1 cellular context compared by ENCODE assay signal in genomic region chr2:197674546-197674945, GRCh38.
TF ChIP-seq lines count a peak whose summit lies in the region.

No MANE protein-coding gene starts in this region.

TF ChIP-seq in GM23338, 12 proteins besides CTCF, POLR2A, EP300 and RAD21 (continued from another document):
- TF ChIP-seq NANOG (IDR thresholded peaks at IDR 0.05; ENCODE audit: borderline replicate concordance) (no peak), STAT1 (IDR thresholded peaks at IDR 0.05; ENCODE audit: unreplicated experiment) (no peak), REST (IDR thresholded peaks at IDR 0.05; ENCODE audit: unreplicated experiment) (no peak), EZH2 (IDR thresholded peaks at IDR 0.05; ENCODE audit: low read depth, unreplicated experiment) (no peak), JUNB (IDR thresholded peaks at IDR 0.05; ENCODE audit: unreplicated experiment) (no peak), ETS1 (IDR thresholded peaks at IDR 0.05) (no peak), EZH2phosphoT487 (IDR thresholded peaks at IDR 0.05; ENCODE audit: unreplicated experiment) (no peak)
